Comparison of ENCODE assay signal across 8 cellular contexts in genomic region chr3:115783938-115784738, GRCh38.
DNase-seq lines count a peak whose midpoint lies in the region; ATAC-seq, FAIRE-seq and TF ChIP-seq lines count a peak whose summit lies in the region.

No MANE protein-coding gene starts in this region.

- peak; percentile 95 for DNase-seq in D341Med (ENCODE audit: low spot score)
- DNase-seq in NT2/D1 (ENCODE audit: low read depth, low spot score), result peak; percentile 84
- DNase-seq in activated CD8-positive, alpha-beta memory T cell treated with anti-CD3 and anti-CD28 coated beads, Interleukin-2, amount 50 U/mL, for 24 hours (ENCODE audit: extremely low read depth), result peak; percentile 81
- peak; percentile 89 for DNase-seq in endothelial cell of umbilical vein (ENCODE audit: low read depth, low spot score)
- DNase-seq in midbrain (lab: John Stamatoyannopoulos, UW), result peak; percentile 84
- DNase-seq in stimulated activated CD8-positive, alpha-beta memory T cell treated with anti-CD3 and anti-CD28 coated beads, Interleukin-15, amount 100 ng/mL, for 48 hours (ENCODE audit: low read depth in 2 of 2), result peak; percentile 85 to 86

- H3K9ac ChIP-seq in HUES64 (ENCODE audit: low read depth, low read length) (peak overlapping the region; percentile 55), NT2/D1 (ENCODE audit: insufficient read length, low read depth) (peak overlapping the region; percentile 70), endothelial cell of umbilical vein (replicated peaks; ENCODE audit: extremely low read depth, insufficient read depth, low read length) (peak overlapping the region; percentile 87)

- TF ChIP-seq CTCF in endothelial cell of umbilical vein (IDR thresholded peaks at IDR 0.05; ENCODE audit: extremely low read depth in 1 of 2, insufficient read depth in 1 of 2, low read depth in 1 of 2, low read length in 2 of 2), result peak; percentile 98 to 99

- H4K20me1 ChIP-seq in endothelial cell of umbilical vein (replicated peaks; ENCODE audit: control insufficient read depth, extremely low read depth, insufficient read depth, low read length), result no peaks in the 10 kb centered on the region

- peak overlapping the region; percentile 82 for H3K4me2 ChIP-seq in endothelial cell of umbilical vein (ENCODE audit: insufficient read depth, low read length)

- intact Hi-C loops in endothelial cell of umbilical vein (cut with micrococcal nuclease), result loop anchor here (1.0 to 10.0 kb wide), 11 partner anchors 30 to 1727 kb away; partner anchors contain the start of genes CCDC191, QTRT2 and ZBTB20

- TF ChIP-seq POLR2A in endothelial cell of umbilical vein (IDR thresholded peaks at IDR 0.05; ENCODE audit: low read depth, low read length), result no peak

- peak; percentile 93 for ATAC-seq in GM21526 (IDR thresholded peaks at IDR 0.05; ENCODE audit: low FRiP score, unreplicated experiment)

- POLR2A ChIA-PET in endothelial cell of umbilical vein (lab: Charles Lee), result interaction anchor here (0.8 to 1.0 kb wide), 2 partner anchors 9 to 265 kb away, joined by 3 read pairs; no protein-coding TSS in a partner anchor

- H3K9me3 ChIP-seq in HUES64 (ENCODE audit: insufficient read depth, low read depth, low read length) (no peaks in the 10 kb centered on the region), NT2/D1 (ENCODE audit: insufficient read depth, low read length) (0 out of 2 replicates have a peak, but pooled peaks cover under 1% of the 10 kb centered on the region), endothelial cell of umbilical vein (replicated peaks; ENCODE audit: control insufficient read depth, insufficient read depth, low read length) (no peaks in the 10 kb centered on the region)

- FAIRE-seq in endothelial cell of umbilical vein (lab: Jason Lieb, UNC), result peak; percentile 93

- no peaks in the 10 kb centered on the region for H3K36me3 ChIP-seq in HUES64 (ENCODE audit: insufficient read depth, low read length)
- no peaks in the 10 kb centered on the region for H3K36me3 ChIP-seq in NT2/D1 (ENCODE audit: insufficient read depth, insufficient read length, low read length)
- H3K36me3 ChIP-seq in endothelial cell of umbilical vein (ENCODE audit: control insufficient read depth in 2 of 2, extremely low read depth in 1 of 2, insufficient read depth in 2 of 2, low read length in 2 of 2), result no peaks in the 10 kb centered on the region

- peak overlapping the region; percentile 96 for H2AFZ ChIP-seq in endothelial cell of umbilical vein (ENCODE audit: low read depth, low read length)

- CTCF ChIA-PET in endothelial cell of umbilical vein (lab: Charles Lee), result interaction anchor here (0.6 to 3.0 kb wide), 37 partner anchors 8 to 1419 kb away, joined by 3 to 34 read pairs (median 4); partner anchors contain the start of gene ZBTB20

- peaks cover 10% of the 10 kb centered on the region; the same call in 1 of the 2 replicates for H3K4me1 ChIP-seq in HUES64 (ENCODE audit: insufficient read depth, low read length)
- H3K4me1 ChIP-seq in NT2/D1 (ENCODE audit: insufficient read depth, insufficient read length), result no peaks in the 10 kb centered on the region
- H3K4me1 ChIP-seq in endothelial cell of umbilical vein (ENCODE audit: control insufficient read depth, extremely low read depth, insufficient read depth, low read length), result peaks cover 5% of the 10 kb centered on the region

- no TSS peak for BruUV-seq in endothelial cell of umbilical vein (replicated peaks; lab: Mats Ljungman, UMichigan)

- no peaks in the 10 kb centered on the region for H3K79me2 ChIP-seq in endothelial cell of umbilical vein (ENCODE audit: control insufficient read depth, insufficient read depth, low read length)

- H3K27ac ChIP-seq in HUES64 (ENCODE audit: low read depth, low read length) (peak overlapping the region; percentile 77; the same call in 1 of the 2 replicates), endothelial cell of umbilical vein (ENCODE audit: insufficient read depth, low read depth, low read length) (peak overlapping the region; percentile 85)

- no peaks in the 10 kb centered on the region for H3K9me1 ChIP-seq in endothelial cell of umbilical vein (replicated peaks; ENCODE audit: control insufficient read depth, extremely low read depth, insufficient read depth, low read length)

- H3K27me3 ChIP-seq in HUES64 (ENCODE audit: insufficient read depth, low read length) (no peaks in the 10 kb centered on the region), NT2/D1 (ENCODE audit: insufficient read depth, insufficient read length) (no peaks in the 10 kb centered on the region), endothelial cell of umbilical vein (ENCODE audit: control insufficient read depth in 2 of 2, insufficient read depth in 2 of 2, low read length in 2 of 2) (peaks cover 4 to 6% of the 10 kb centered on the region in 2 experiments)

- dilution Hi-C loops in endothelial cell of umbilical vein (cut with MboI; ENCODE audit: extremely low pct_ligation_motif_present, low sequenced_read_pairs), result no loop called here

- H3K4me3 ChIP-seq in HUES64 (ENCODE audit: low read length) (peak overlapping the region; percentile 78), NT2/D1 (ENCODE audit: insufficient read length, low read depth) (peak overlapping the region; percentile 39), endothelial cell of umbilical vein (replicated peaks in 1 of 3; ENCODE audit: insufficient read depth in 1 of 3, low read depth in 1 of 3, low read length in 3 of 3) (peak overlapping the region; percentile 44 to 67 (median 56))

- WGBS in HUES64, result under 1% methylated on average over 81 of the region's 81 CpGs

TF ChIP-seq in endothelial cell of umbilical vein, 7 proteins besides CTCF, POLR2A, EP300 and RAD21:
- TF ChIP-seq MAX (IDR thresholded peaks at IDR 0.05; ENCODE audit: insufficient read depth, insufficient read length) (peak; percentile 65), MYC (IDR thresholded peaks at IDR 0.05; ENCODE audit: low read depth, low read length) (peak; percentile 80), FOS (IDR thresholded peaks at IDR 0.05; ENCODE audit: borderline replicate concordance, insufficient read depth, low read length) (peak; percentile 16), GATA2 (IDR thresholded peaks at IDR 0.05; ENCODE audit: insufficient read depth, insufficient read length, low read depth, low read length) (no peak), EZH2 (IDR thresholded peaks at IDR 0.05; ENCODE audit: borderline replicate concordance, low read depth, low read length, severe bottlenecking) (no peak), POLR2AphosphoS5 (IDR thresholded peaks at IDR 0.05; ENCODE audit: insufficient read depth, low read depth, low read length) (peak; percentile 41), JUN (IDR thresholded peaks at IDR 0.05; ENCODE audit: borderline replicate concordance, insufficient read depth, insufficient read length, low read depth) (no peak)

Comparison
In these comparisons a context has a peak if more than half of its experiments do, and no peak if none do; other contexts are left out.
1. Peak in every context shown above with its lines: DNase-seq, ATAC-seq, H3K4me3 ChIP-seq and H3K27ac ChIP-seq.